ENCODE assay signal across 9 cellular contexts in the genomic region with DNA sequence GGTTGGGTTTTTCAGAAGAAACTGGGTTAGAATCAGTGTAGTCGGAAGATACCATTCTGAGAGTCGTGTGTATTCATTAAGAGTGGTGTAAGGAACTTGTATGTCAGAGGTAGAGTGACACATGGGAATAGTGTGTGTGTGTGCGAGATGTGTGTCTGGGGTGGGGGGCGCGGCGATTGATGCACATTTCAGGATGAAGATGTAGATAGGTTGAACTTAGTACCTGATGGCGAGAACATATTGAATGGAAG. TPM values are rescaled to one million over a fixed set of nuclear protein-coding genes. Genes with fewer than 3 reads are reported as not detected.
A peak's percentile ranks its signal among the peaks of the same experiment; 100 is the strongest.
DNase-seq lines count a peak whose midpoint lies in the region; ATAC-seq and TF ChIP-seq lines count a peak whose summit lies in the region.
"Had no signal": no experiment of that assay in that cellular context is flagged by ENCODE, and none has a peak within 500 bp of the region (broad histone marks: within the 10 kb centered on the region; RNA-seq: fewer than 3 reads in every experiment).

No MANE protein-coding gene starts in this region.

- H2BK12ac ChIP-seq in neuronal stem cell (ENCODE audit: low read length) = no peak overlapping the region

- TF ChIP-seq CTCF in OCI-LY1 (IDR thresholded peaks at IDR 0.05; ENCODE audit: low read length) (no peak), endodermal cell (conservative IDR thresholded peaks at IDR 0.05) (no peak)

- peak overlapping the region; percentile 95 to 100 (median 100) for H3K27ac Mint-ChIP-seq in CD4-positive, alpha-beta memory T cell
- H3K27ac Mint-ChIP-seq in endodermal cell = peak overlapping the region; percentile 77

- no peaks in the 10 kb centered on the region for H3K9me2 ChIP-seq in OCI-LY1 (ENCODE audit: low read depth, low read length)

- no peak overlapping the region for H3K4ac ChIP-seq in neuronal stem cell (ENCODE audit: low read length)

- POLR2A ChIA-PET in CD4-positive, alpha-beta memory T cell (lab: Charles Lee; ENCODE audit: partially characterized antibody) = interaction anchor here (1.3 to 1.9 kb wide), 3 partner anchors 9 to 22 kb away, joined by 3 to 9 read pairs (median 6); no protein-coding TSS in a partner anchor

- no peak overlapping the region for H3K14ac ChIP-seq in neuronal stem cell (ENCODE audit: low read length)

- H3F3A ChIP-seq in OCI-LY1 (ENCODE audit: insufficient read depth, low read length) = no peaks in the 10 kb centered on the region

- no peak overlapping the region for H3K23ac ChIP-seq in neuronal stem cell (ENCODE audit: low read depth, low read length, poor library complexity)

- H3K27me3 ChIP-seq in CD4-positive, alpha-beta memory T cell (ENCODE audit: insufficient read depth, low read length) = no peaks in the 10 kb centered on the region
- H3K27me3 ChIP-seq in OCI-LY1 (ENCODE audit: insufficient read depth, low read length) = no peaks in the 10 kb centered on the region
- no peaks in the 10 kb centered on the region for H3K27me3 ChIP-seq in endodermal cell (ENCODE audit: control insufficient read depth, insufficient read depth, low read length, poor library complexity, severe bottlenecking)
- no peaks in the 10 kb centered on the region for H3K27me3 ChIP-seq in neuronal stem cell (ENCODE audit: control insufficient read depth in 3 of 3, insufficient read depth in 3 of 3, low read depth in 1 of 3, low read length in 3 of 3)

- intact Hi-C loops in CD4-positive, alpha-beta memory T cell (cut with micrococcal nuclease) = loop anchor here (2.0 to 5.0 kb wide), 4 partner anchors 484 to 1279 kb away; a partner anchor contains a TSS

- no peak overlapping the region for H3K18ac ChIP-seq in neuronal stem cell (ENCODE audit: low read length)

- H3K9ac ChIP-seq in OCI-LY1 (ENCODE audit: low read length) (peak overlapping the region; percentile 98), endodermal cell (ENCODE audit: extremely low read depth, low read length, poor library complexity, severe bottlenecking) (peak overlapping the region; percentile 96), neuronal stem cell (ENCODE audit: low read depth, low read length, poor library complexity) (peak overlapping the region; percentile 100)

- no peaks in the 10 kb centered on the region for H3K36me3 ChIP-seq in CD4-positive, alpha-beta memory T cell (ENCODE audit: insufficient read depth, low read length)
- no peaks in the 10 kb centered on the region for H3K36me3 ChIP-seq in OCI-LY1 (ENCODE audit: insufficient read depth, low read length)
- H3K36me3 ChIP-seq in endodermal cell (ENCODE audit: control insufficient read depth, insufficient read depth, low read length) = peaks cover 10% of the 10 kb centered on the region
- H3K36me3 ChIP-seq in neuronal stem cell (replicated peaks in 1 of 2; ENCODE audit: control insufficient read depth in 2 of 2, insufficient read depth in 2 of 2, low read length in 2 of 2) = peaks cover 0 to 24% of the 10 kb centered on the region in 2 donors

- peaks cover 0 to 3% of the 10 kb centered on the region in 2 donors for H3K27me3 Mint-ChIP-seq in CD4-positive, alpha-beta memory T cell
- no peaks in the 10 kb centered on the region for H3K27me3 Mint-ChIP-seq in endodermal cell (ENCODE audit: insufficient read depth)

- H2AK5ac ChIP-seq in neuronal stem cell (ENCODE audit: low read depth, low read length) = no peak overlapping the region

- peaks cover 52% of the 10 kb centered on the region for H3K4me1 ChIP-seq in CD4-positive, alpha-beta memory T cell (ENCODE audit: insufficient read depth, low read length)
- peaks cover 24% of the 10 kb centered on the region for H3K4me1 ChIP-seq in OCI-LY1 (ENCODE audit: insufficient read depth, low read length, severe bottlenecking)
- H3K4me1 ChIP-seq in endodermal cell (ENCODE audit: control insufficient read depth, insufficient read depth, low read length) = no peaks in the 10 kb centered on the region
- peaks cover 6% of the 10 kb centered on the region in 2 donors for H3K4me1 ChIP-seq in neuronal stem cell (ENCODE audit: control insufficient read depth in 2 of 2, insufficient read depth in 1 of 2, low read depth in 1 of 2, low read length in 2 of 2)

- no peak overlapping the region for H2BK120ac ChIP-seq in neuronal stem cell (ENCODE audit: low read depth, low read length)

- H3K79me1 ChIP-seq in neuronal stem cell (ENCODE audit: low read depth, low read length) = peaks cover 10% of the 10 kb centered on the region

- H3K9me3 Mint-ChIP-seq in CD4-positive, alpha-beta memory T cell = peaks cover 0 to 5% (median 0%) of the 10 kb centered on the region in 8 donors
- no peaks in the 10 kb centered on the region for H3K9me3 Mint-ChIP-seq in endodermal cell

- peak overlapping the region; percentile 91 for H3K27ac ChIP-seq in CD4-positive, alpha-beta memory T cell (ENCODE audit: low read depth, low read length)
- no peak overlapping the region for H3K27ac ChIP-seq in OCI-LY1 (ENCODE audit: low read depth, low read length, poor library complexity, severe bottlenecking)
- H3K27ac ChIP-seq in endodermal cell (ENCODE audit: low read depth, low read length) = no peak overlapping the region
- no peak overlapping the region for H3K27ac ChIP-seq in neuronal stem cell (replicated peaks; ENCODE audit: low read length)

- no peak for DNase-seq in CD4-positive, alpha-beta memory T cell
- no peak for DNase-seq in endodermal cell
- DNase-seq in neuronal stem cell (ENCODE audit: low spot score) = no peak
- no peak for DNase-seq in NCI-H1694 (lab: John Stamatoyannopoulos, UW)
- no peak for DNase-seq in cerebellar cortex (ENCODE audit: low spot score)
- DNase-seq in superior temporal gyrus (ENCODE audit: extremely low spot score) = no peak

- peaks cover 18 to 49% (median 22%) of the 10 kb centered on the region in 4 donors for H3K4me1 Mint-ChIP-seq in CD4-positive, alpha-beta memory T cell
- H3K4me1 Mint-ChIP-seq in endodermal cell = peaks cover 12% of the 10 kb centered on the region

- H3K4me3 ChIP-seq in CD4-positive, alpha-beta memory T cell (ENCODE audit: low read length in 2 of 2) = peak overlapping the region; percentile 76 to 82
- H3K4me3 ChIP-seq in OCI-LY1 (ENCODE audit: low read depth, low read length, poor library complexity, severe bottlenecking) (peak overlapping the region; percentile 98), endodermal cell (ENCODE audit: low read length) (peak overlapping the region; percentile 89), neuronal stem cell (ENCODE audit: low read length in 2 of 2) (peak overlapping the region; percentile 93 to 100)

- no peaks in the 10 kb centered on the region for H3K9me3 ChIP-seq in CD4-positive, alpha-beta memory T cell (ENCODE audit: control insufficient read depth in 1 of 2, low read length in 2 of 2)
- H3K9me3 ChIP-seq in OCI-LY1 (ENCODE audit: low read length) (no peaks in the 10 kb centered on the region), endodermal cell (ENCODE audit: control insufficient read depth, low read length) (no peaks in the 10 kb centered on the region), neuronal stem cell (replicated peaks in 1 of 2; ENCODE audit: control insufficient read depth in 2 of 2, insufficient read depth in 1 of 2, low read depth in 1 of 2, low read length in 2 of 2) (no peaks in the 10 kb centered on the region)

- peaks cover 0 to 29% of the 10 kb centered on the region in 2 donors for H3K36me3 Mint-ChIP-seq in CD4-positive, alpha-beta memory T cell
- no peaks in the 10 kb centered on the region for H3K36me3 Mint-ChIP-seq in endodermal cell (ENCODE audit: low read depth)

- peaks cover 54% of the 10 kb centered on the region for H3K79me2 ChIP-seq in OCI-LY1 (ENCODE audit: insufficient read depth, low read length)

- peak overlapping the region; percentile 61 for H3K4me2 ChIP-seq in OCI-LY1 (ENCODE audit: low read length)
- peak overlapping the region; percentile 93 for H3K4me2 ChIP-seq in neuronal stem cell (ENCODE audit: insufficient read depth, low read length, poor library complexity, severe bottlenecking)

- H4K8ac ChIP-seq in neuronal stem cell (ENCODE audit: low read depth, low read length) = no peak overlapping the region

- 29 to 37% methylated on average over 7 of the region's 7 CpGs for WGBS in endodermal cell (ENCODE audit: insufficient coverage in 1 of 2, insufficient read length in 1 of 2), 2 experiments
- no CpG with 5 or more reads among the region's 7 CpGs for WGBS in neuronal stem cell (ENCODE audit: extremely low coverage in 2 of 2, insufficient read length in 2 of 2, insufficient replicate concordance in 1 of 2), 2 donors

- H3K4me3 Mint-ChIP-seq in CD4-positive, alpha-beta memory T cell = peak overlapping the region; percentile 90 to 99 (median 96)
- peak overlapping the region; percentile 95 for H3K4me3 Mint-ChIP-seq in endodermal cell

- CTCF ChIA-PET in CD4-positive, alpha-beta memory T cell (lab: Charles Lee; ENCODE audit: partially characterized antibody) = interaction anchor here (1.0 to 3.7 kb wide), 2 partner anchors 14 to 212 kb away, joined by 3 to 11 read pairs; no protein-coding TSS in a partner anchor

- no peak overlapping the region for H2BK5ac ChIP-seq in neuronal stem cell (ENCODE audit: low read length)

- no peaks in the 10 kb centered on the region for H4K20me1 ChIP-seq in OCI-LY1 (ENCODE audit: insufficient read depth, low read length)

- H2BK15ac ChIP-seq in neuronal stem cell (ENCODE audit: low read length) = no peak overlapping the region

- ATAC-seq in HG02798 (IDR thresholded peaks at IDR 0.05; ENCODE audit: poor library complexity, unreplicated experiment) = no peak

- H2AFZ ChIP-seq in OCI-LY1 (ENCODE audit: low read length) = no peak overlapping the region
- H2AFZ ChIP-seq in neuronal stem cell (ENCODE audit: low read length) = no peak overlapping the region

- H4K91ac ChIP-seq in neuronal stem cell (ENCODE audit: low read depth, low read length, poor library complexity) = no peak overlapping the region

RNA-seq across cellular contexts. Expression of a gene that starts 0.9 kb away (rescaled TPM):
- total RNA-seq in CD4-positive, alpha-beta memory T cell = 10 to 100 TPM; 66.1 to 66.5 TPM
- 10 to 100 TPM; 15.0 to 37.9 TPM for polyA plus RNA-seq in CD4-positive, alpha-beta memory T cell
- total RNA-seq in endodermal cell = 10 to 100 TPM; 60.5 to 75.9 TPM
- 55.6 TPM for polyA plus RNA-seq in endodermal cell (2013, experiment 1 of 2)
- 51.5 TPM for polyA plus RNA-seq in endodermal cell (2013, experiment 2 of 2)
- 42.8 TPM for polyA plus RNA-seq in neuronal stem cell (2013, experiment 1 of 2)
- 44.2 TPM for polyA plus RNA-seq in neuronal stem cell (2013, experiment 2 of 2)

RNA-seq across cellular contexts. Expression of a gene that starts 55.0 kb away (rescaled TPM):
- not detected for total RNA-seq in CD4-positive, alpha-beta memory T cell
- not detected for polyA plus RNA-seq in CD4-positive, alpha-beta memory T cell
- total RNA-seq in endodermal cell = 1 to 10 TPM; 1.7 to 5.1 TPM
- 10.8 TPM for polyA plus RNA-seq in endodermal cell (2013, experiment 1 of 2)
- polyA plus RNA-seq in endodermal cell (2013, experiment 2 of 2) = 10.5 TPM
- 0.45 TPM for polyA plus RNA-seq in neuronal stem cell (2013, experiment 1 of 2)
- polyA plus RNA-seq in neuronal stem cell (2013, experiment 2 of 2) = 0.89 TPM
- total RNA-seq: activated CD8-positive, alpha-beta memory T cell treated with anti-CD3 and anti-CD28 coated beads for 36 hours had no signal
